25 cellular contexts compared by ENCODE assay signal in the genomic region with DNA sequence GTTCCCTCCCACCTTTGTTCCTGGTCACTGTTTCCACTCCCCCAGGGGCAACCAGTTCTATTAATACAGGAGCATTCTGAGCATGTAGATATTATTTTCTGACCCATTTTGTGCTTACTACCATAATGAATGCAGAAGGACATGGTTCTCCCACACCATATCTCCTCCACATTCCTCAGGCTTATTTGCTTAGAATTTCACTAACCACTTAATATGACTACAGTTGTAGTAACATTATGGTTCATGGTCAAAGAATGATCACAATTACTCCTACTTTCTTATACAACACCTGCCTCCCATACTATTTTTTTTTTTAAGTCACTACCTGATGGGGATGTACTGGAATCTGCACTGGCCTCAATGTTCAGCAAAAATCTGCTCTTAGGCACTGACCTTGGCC. TPM values are rescaled to one million over a fixed set of nuclear protein-coding genes. Genes with fewer than 3 reads are reported as not detected.
A peak's percentile ranks its signal among the peaks of the same experiment; 100 is the strongest.
DNase-seq lines count a peak whose midpoint lies in the region; ATAC-seq and TF ChIP-seq lines count a peak whose summit lies in the region.
"Had no signal": no experiment of that assay in that cellular context is flagged by ENCODE, and none has a peak within 500 bp of the region (broad histone marks: within the 10 kb centered on the region; RNA-seq: fewer than 3 reads in every experiment).

No MANE protein-coding gene starts in this region.

- no peaks in the 10 kb centered on the region for H4K20me1 ChIP-seq in IMR-90 (ENCODE audit: insufficient read depth, low read length)

- no peak overlapping the region for H2AK9ac ChIP-seq in IMR-90 (replicated peaks; ENCODE audit: low read depth, low read length, poor library complexity)

- no peak overlapping the region for H2BK15ac ChIP-seq in IMR-90 (ENCODE audit: low read depth, low read length)

- TF ChIP-seq POLR2A in IMR-90 (IDR thresholded peaks at IDR 0.05; ENCODE audit: low read depth, low read length) = no peak

- H4K91ac ChIP-seq in IMR-90 (ENCODE audit: insufficient read depth, low read depth, low read length) = no peak overlapping the region

- no peak overlapping the region for H3K9ac ChIP-seq in IMR-90 (ENCODE audit: low read depth, low read length)
- H3K9ac ChIP-seq: KMS-11 had no signal

- no peaks in the 10 kb centered on the region for H3K9me3 ChIP-seq in IMR-90 (ENCODE audit: control insufficient read depth, insufficient read depth, low read length)

- no peak for TF ChIP-seq CTCF in IMR-90 (conservative IDR thresholded peaks at IDR 0.05; ENCODE audit: low read depth, low read length)

- peaks cover 5% of the 10 kb centered on the region; the same call in 1 of the 2 replicates for H3K4me1 ChIP-seq in IMR-90 (ENCODE audit: control insufficient read depth, insufficient read depth, low read length)
- H3K4me1 ChIP-seq: SJCRH30 had no signal

- H3K27me3 ChIP-seq in IMR-90 (ENCODE audit: control insufficient read depth, insufficient read depth, low read length) = no peaks in the 10 kb centered on the region
- H3K27me3 ChIP-seq: SJCRH30 had no signal

- no peak overlapping the region for H3K4me3 ChIP-seq in IMR-90 (ENCODE audit: insufficient read depth, low read depth, low read length)
- H3K4me3 ChIP-seq: SJCRH30 had no signal

- peak; percentile 43 for DNase-seq in IMR-90
- peak; percentile 83 for DNase-seq in amniotic epithelial cell (ENCODE audit: low read depth)
- peak; percentile 45 for DNase-seq in iris pigment epithelial cell (ENCODE audit: low read depth)
- peak; percentile 31 for DNase-seq in renal cortical epithelial cell (ENCODE audit: low read depth)
- DNase-seq in ecto neural progenitor cell (ENCODE audit: low spot score) = no peak
- no peak for DNase-seq in NCI-H2171 treated with DMSO at 0.1 percent for 48 hours (lab: John Stamatoyannopoulos, UW)
- DNase-seq: C1 segment of cervical spinal cord; CD4-positive, alpha-beta memory T cell; COR-L47; DMS79; EL; GF-D8; NCI-H1048; NCI-H1417; NCI-H1694; NCI-H2029 treated with DMSO at 0.1 percent for 48 hours; NCI-H2227 treated with DMSO at 0.1 percent for 48 hours; NCI-H510A; SJCRH30 had no signal

- no peaks in the 10 kb centered on the region; a peak in 2 of 4 replicates for H3K79me1 ChIP-seq in IMR-90 (ENCODE audit: low read depth in 1 of 2, low read length in 2 of 2)

- no peak overlapping the region for H2BK120ac ChIP-seq in IMR-90 (ENCODE audit: low read depth, low read length)

- no peak overlapping the region for H2BK5ac ChIP-seq in IMR-90 (ENCODE audit: low read depth, low read length, poor library complexity, severe bottlenecking)

- intact Hi-C loops in IMR-90 (cut with micrococcal nuclease) = no loop called here

- no peak overlapping the region for H3K56ac ChIP-seq in IMR-90 (ENCODE audit: extremely low read depth, insufficient read depth, low read length)

- H3K4ac ChIP-seq in IMR-90 (ENCODE audit: low read depth, low read length) = no peak overlapping the region

- no TSS peak for BruUV-seq in IMR-90 (replicated peaks; lab: Mats Ljungman, UMichigan)

- no peak overlapping the region for H3K27ac ChIP-seq in IMR-90 (ENCODE audit: insufficient read depth, low read length)
- H3K27ac ChIP-seq: KMS-11, SJCRH30 had no signal

- no peak overlapping the region for H2AFZ ChIP-seq in IMR-90 (replicated peaks; ENCODE audit: low read length, poor library complexity)

- dilution Hi-C loops in IMR-90 (cut with HindIII; ENCODE audit: low sequenced_read_pairs, unreplicated experiment) = no loop called here

- no peak overlapping the region for H4K5ac ChIP-seq in IMR-90 (ENCODE audit: low read depth, low read length)

- no peaks in the 10 kb centered on the region for H3K36me3 ChIP-seq in IMR-90 (ENCODE audit: control insufficient read depth, insufficient read depth, low read length)

- H3K4me2 ChIP-seq in IMR-90 (ENCODE audit: low read depth, low read length) = no peak overlapping the region; the same call in 1 of the 2 replicates
- H3K4me2 ChIP-seq: KMS-11 had no signal

- ATAC-seq in IMR-90 (ENCODE audit: low read depth) (peak; percentile 49; the same call in 1 of the 2 replicates), HG03196 (IDR thresholded peaks at IDR 0.05; ENCODE audit: unreplicated experiment) (no peak)
- no peak for ATAC-seq in activated CD4-positive, CD25-positive, alpha-beta regulatory T cell treated with anti-CD3 and anti-CD28 coated beads, Interleukin-2, amount 50 U/mL, for 24 hours
- ATAC-seq: Right ventricle myocardium inferior, SK-N-SH treated with all-trans-retinoic acid at 6 μM for 48 hours had no signal

- H4K8ac ChIP-seq in IMR-90 (ENCODE audit: low read depth in 2 of 2, low read length in 2 of 2) = no peak overlapping the region

- H3K9me1 ChIP-seq in IMR-90 (ENCODE audit: insufficient read depth, low read length) = no peaks in the 10 kb centered on the region

- POLR2A ChIA-PET in IMR-90 (lab: Charles Lee; ENCODE audit: unreplicated experiment) = no interaction called here

- H2BK20ac ChIP-seq in IMR-90 (ENCODE audit: low read depth, low read length) = no peak overlapping the region

- no peak overlapping the region for H2AK5ac ChIP-seq in IMR-90 (ENCODE audit: low read depth, low read length)

- CTCF ChIA-PET in IMR-90 (lab: Yijun Ruan, JAX) = interaction anchor here (1.6 kb wide), 1 partner anchor 12 kb away, joined by 4 read pairs; no protein-coding TSS in a partner anchor

- no peak overlapping the region for H3K18ac ChIP-seq in IMR-90 (ENCODE audit: low read depth, low read length)

- TF ChIP-seq RAD21 in IMR-90 (IDR thresholded peaks at IDR 0.05; ENCODE audit: low read length) = no peak

- in situ Hi-C loops in IMR-90 (cut with MboI; ENCODE audit: low sequenced_read_pairs) = no loop called here

- no peak overlapping the region for H3K23ac ChIP-seq in IMR-90 (ENCODE audit: low read depth, low read length)

- H3K14ac ChIP-seq in IMR-90 (replicated peaks; ENCODE audit: low read depth, low read length) = no peak overlapping the region

TF ChIP-seq in IMR-90, 13 proteins besides CTCF, POLR2A, EP300 and RAD21:
- TF ChIP-seq RFX5 (IDR thresholded peaks at IDR 0.05; ENCODE audit: low read depth, low read length) (no peak), NFE2L2 (IDR thresholded peaks at IDR 0.05; ENCODE audit: low read depth, low read length) (no peak), SMC3 (IDR thresholded peaks at IDR 0.05; ENCODE audit: low read depth, low read length) (no peak), MAZ (IDR thresholded peaks at IDR 0.05; ENCODE audit: borderline replicate concordance, low read depth, low read length) (no peak), FOS (IDR thresholded peaks at IDR 0.05; ENCODE audit: low read depth, low read length) (no peak), MXI1 (IDR thresholded peaks at IDR 0.05; ENCODE audit: borderline replicate concordance, low read depth, low read length) (no peak), MAFK (IDR thresholded peaks at IDR 0.05; ENCODE audit: low read depth, low read length) (no peak), BHLHE40 (IDR thresholded peaks at IDR 0.05; ENCODE audit: low read depth, low read length) (no peak), ELK1 (IDR thresholded peaks at IDR 0.05; ENCODE audit: borderline replicate concordance, low read depth, low read length) (no peak), CHD1 (IDR thresholded peaks at IDR 0.05; ENCODE audit: low read depth, low read length) (no peak), CEBPB (IDR thresholded peaks at IDR 0.05; ENCODE audit: low read depth, low read length) (no peak), RCOR1 (IDR thresholded peaks at IDR 0.05; ENCODE audit: insufficient replicate concordance, low read length) (no peak)
- TF ChIP-seq, protein P1, sequence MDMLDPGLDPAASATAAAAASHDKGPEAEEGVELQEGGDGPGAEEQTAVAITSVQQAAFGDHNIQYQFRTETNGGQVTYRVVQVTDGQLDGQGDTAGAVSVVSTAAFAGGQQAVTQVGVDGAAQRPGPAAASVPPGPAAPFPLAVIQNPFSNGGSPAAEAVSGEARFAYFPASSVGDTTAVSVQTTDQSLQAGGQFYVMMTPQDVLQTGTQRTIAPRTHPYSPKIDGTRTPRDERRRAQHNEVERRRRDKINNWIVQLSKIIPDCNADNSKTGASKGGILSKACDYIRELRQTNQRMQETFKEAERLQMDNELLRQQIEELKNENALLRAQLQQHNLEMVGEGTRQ (IDR thresholded peaks at IDR 0.05; ENCODE audit: low read depth, low read length) = no peak

RNA-seq across cellular contexts. Expression of gene FAM184B, which starts 7.5 kb away (rescaled TPM):
- total RNA-seq in IMR-90 (2012; rRNA removed) = 0.18 and 0.28 TPM in 2 replicates
- 0.07 and 0.13 TPM in 2 replicates for polyA plus RNA-seq in IMR-90 (2012; rRNA removed)
- 0.07 and 0.08 TPM in 2 replicates for polyA plus RNA-seq in IMR-90 (2012; cell fraction: cytosol; rRNA removed)
- polyA plus RNA-seq in IMR-90 (2012; cell fraction: nucleus; rRNA removed; ENCODE audit: low replicate concordance) = 0.03 and 0.06 TPM in 2 replicates
- not detected in 2 replicates for total RNA-seq in renal cortical epithelial cell
- total RNA-seq: CD4-positive, alpha-beta memory T cell; Right ventricle myocardium inferior had no signal
- polyA plus RNA-seq: CD4-positive, alpha-beta memory T cell; IgD-negative memory B cell had no signal

RNA-seq across cellular contexts. Expression of gene DCAF16, which starts 21.6 kb away (rescaled TPM):
- total RNA-seq in IMR-90 (2012; rRNA removed) (23.6 and 31.5 TPM in 2 replicates), renal cortical epithelial cell (14.4 and 18.9 TPM in 2 replicates)
- polyA plus RNA-seq in IMR-90 (2012; rRNA removed) = 15.0 and 15.1 TPM in 2 replicates
- 8.7 and 13.0 TPM in 2 replicates for polyA plus RNA-seq in IMR-90 (2012; cell fraction: cytosol; rRNA removed)
- polyA plus RNA-seq in IMR-90 (2012; cell fraction: nucleus; rRNA removed; ENCODE audit: low replicate concordance) = 12.6 and 33.6 TPM in 2 replicates

RNA-seq across cellular contexts. Expression of gene NCAPG, which starts 21.8 kb away (rescaled TPM):
- total RNA-seq in IMR-90 (2012; rRNA removed) (26.7 and 41.7 TPM in 2 replicates), renal cortical epithelial cell (1.5 and 14.4 TPM in 2 replicates)
- polyA plus RNA-seq in IMR-90 (2012; rRNA removed) = 9.1 and 10.9 TPM in 2 replicates
- 1.1 and 2.8 TPM in 2 replicates for polyA plus RNA-seq in IMR-90 (2012; cell fraction: cytosol; rRNA removed)
- 0.86 and 6.0 TPM in 2 replicates for polyA plus RNA-seq in IMR-90 (2012; cell fraction: nucleus; rRNA removed; ENCODE audit: low replicate concordance)

Comparison
In these comparisons a context has a peak if more than half of its experiments do, and no peak if none do; other contexts are left out.
1. DNase-seq: peak in IMR-90 (single experiment), amniotic epithelial cell (single experiment), iris pigment epithelial cell (single experiment) and renal cortical epithelial cell (single experiment); none in ecto neural progenitor cell (single experiment) and NCI-H2171 treated with DMSO at 0.1 percent for 48 hours (single experiment).